ENCODE assay signal across 17 cellular contexts in the genomic region with DNA sequence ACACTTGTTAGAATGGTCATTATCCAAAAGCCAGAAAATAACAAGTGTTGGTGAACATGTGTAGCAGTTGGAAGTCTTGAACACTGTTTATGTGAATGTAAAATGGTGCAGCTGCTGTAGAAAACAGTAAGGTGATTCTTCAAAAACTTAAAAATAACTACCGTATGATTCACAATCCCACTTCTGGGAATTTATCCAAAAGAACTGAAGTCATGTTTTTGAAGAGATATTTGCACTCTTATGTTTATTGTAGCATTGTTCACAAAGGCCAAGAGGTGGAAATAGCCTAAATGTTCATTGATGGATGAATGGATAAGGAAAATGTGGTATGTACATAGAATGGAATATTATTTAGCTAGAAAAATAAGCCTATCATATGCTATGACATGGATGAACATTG. TPM values are rescaled to one million over a fixed set of nuclear protein-coding genes. Genes with fewer than 3 reads are reported as not detected.
DNase-seq lines count a peak whose midpoint lies in the region; ATAC-seq and TF ChIP-seq lines count a peak whose summit lies in the region.
"Had no signal": no experiment of that assay in that cellular context is flagged by ENCODE, and none has a peak within 500 bp of the region (broad histone marks: within the 10 kb centered on the region; RNA-seq: fewer than 3 reads in every experiment).

No MANE protein-coding gene starts in this region.

- H3K27ac ChIP-seq in effector memory CD4-positive, alpha-beta T cell (ENCODE audit: insufficient read depth, low read length, poor library complexity, severe bottlenecking), result no peak overlapping the region
- H3K27ac ChIP-seq in substantia nigra (ENCODE audit: low read depth, low read length, poor library complexity, severe bottlenecking), result no peak overlapping the region

- H3K9me3 ChIP-seq in effector memory CD4-positive, alpha-beta T cell (ENCODE audit: control insufficient read depth, low read length), result no peaks in the 10 kb centered on the region

- TF ChIP-seq CTCF in fibroblast of the aortic adventitia (IDR thresholded peaks at IDR 0.05; ENCODE audit: insufficient read depth, low read length), result no peak

- no peaks in the 10 kb centered on the region for H3K27me3 ChIP-seq in effector memory CD4-positive, alpha-beta T cell (replicated peaks; ENCODE audit: control insufficient read depth, insufficient read depth, low read length, poor library complexity, severe bottlenecking)

- H3K4me3 ChIP-seq in fibroblast of the aortic adventitia (ENCODE audit: low read depth, low read length), result no peak overlapping the region
- no peak overlapping the region for H3K4me3 ChIP-seq in effector memory CD4-positive, alpha-beta T cell (ENCODE audit: insufficient read depth, low read depth, low read length, poor library complexity, severe bottlenecking)

- DNase-seq in A172 (ENCODE audit: low spot score) (peak; percentile 88), HCEC 1CT (peak; percentile 82), fibroblast of the aortic adventitia (ENCODE audit: low read depth) (peak; percentile 93), DMS 273 treated with DMSO at 0.1 percent for 48 hours (lab: John Stamatoyannopoulos, UW) (no peak), substantia nigra (lab: John Stamatoyannopoulos, UW) (no peak)
- DNase-seq in effector memory CD4-positive, alpha-beta T cell, result no peak
- DNase-seq: activated CD4-positive, alpha-beta T cell treated with anti-CD3 and anti-CD28 coated beads, Interleukin-2, amount 50 U/mL, for 4 hours; activated effector memory CD4-positive, alpha-beta T cell treated with Interleukin-2 at 50 U/mL for 16 hours; cerebellar nuclear complex; erythroblast; NCI-H1930; NCI-H748 treated with DMSO at 0.1 percent for 48 hours; SHP77 had no signal

- no peaks in the 10 kb centered on the region for H3K36me3 ChIP-seq in effector memory CD4-positive, alpha-beta T cell (ENCODE audit: control insufficient read depth, insufficient read depth, low read length)

- ATAC-seq in SK-N-SH treated with all-trans-retinoic acid at 6 μM for 48 hours (peak; percentile 60), GM18520 (IDR thresholded peaks at IDR 0.05; ENCODE audit: unreplicated experiment) (no peak)

- H3K4me1 ChIP-seq in effector memory CD4-positive, alpha-beta T cell (ENCODE audit: control insufficient read depth, insufficient read depth, low read length, poor library complexity, severe bottlenecking), result no peaks in the 10 kb centered on the region

TF ChIP-seq in SK-N-SH treated with all-trans-retinoic acid at 6 μM for 48 hours, 23 proteins besides CTCF, POLR2A, EP300 and RAD21:
- TF ChIP-seq, protein P1, sequence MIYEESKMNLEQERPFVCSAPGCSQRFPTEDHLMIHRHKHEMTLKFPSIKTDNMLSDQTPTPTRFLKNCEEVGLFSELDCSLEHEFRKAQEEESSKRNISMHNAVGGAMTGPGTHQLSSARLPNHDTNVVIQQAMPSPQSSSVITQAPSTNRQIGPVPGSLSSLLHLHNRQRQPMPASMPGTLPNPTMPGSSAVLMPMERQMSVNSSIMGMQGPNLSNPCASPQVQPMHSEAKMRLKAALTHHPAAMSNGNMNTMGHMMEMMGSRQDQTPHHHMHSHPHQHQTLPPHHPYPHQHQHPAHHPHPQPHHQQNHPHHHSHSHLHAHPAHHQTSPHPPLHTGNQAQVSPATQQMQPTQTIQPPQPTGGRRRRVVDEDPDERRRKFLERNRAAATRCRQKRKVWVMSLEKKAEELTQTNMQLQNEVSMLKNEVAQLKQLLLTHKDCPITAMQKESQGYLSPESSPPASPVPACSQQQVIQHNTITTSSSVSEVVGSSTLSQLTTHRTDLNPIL (CRISPR knock-in tag; IDR thresholded peaks at IDR 0.05; ENCODE audit: low read depth), result no peak
- TF ChIP-seq ZFP30 (CRISPR knock-in tag; IDR thresholded peaks at IDR 0.05), result no peak
- peak; percentile 16; the same call in 1 of the 2 replicates for TF ChIP-seq TOX (CRISPR knock-in tag; IDR thresholded peaks at IDR 0.05; ENCODE audit: borderline replicate concordance)
- TF ChIP-seq ESRRG (CRISPR knock-in tag; IDR thresholded peaks at IDR 0.05), result no peak

RNA-seq across cellular contexts. Expression of a gene that starts 6.3 kb away (rescaled TPM):
- total RNA-seq in A172 (2014; rRNA removed; shearing (Covaris generic)), result not detected in 2 replicates
- total RNA-seq in fibroblast of the aortic adventitia (ENCODE audit: low replicate concordance), result 0.36 TPM in 1 of 2 replicates, not detected in the other
- total RNA-seq: mesenteric fat pad, osteoblast had no signal

Comparison
In these comparisons a context has a peak if more than half of its experiments do, and no peak if none do; other contexts are left out.
1. DNase-seq: peak in A172 (single experiment), HCEC 1CT (single experiment) and fibroblast of the aortic adventitia (single experiment); none in DMS 273 treated with DMSO at 0.1 percent for 48 hours (single experiment), effector memory CD4-positive, alpha-beta T cell (0 of 3) and substantia nigra (0 of 49).